ENCODE assay signal across 20 cellular contexts in the genomic region with DNA sequence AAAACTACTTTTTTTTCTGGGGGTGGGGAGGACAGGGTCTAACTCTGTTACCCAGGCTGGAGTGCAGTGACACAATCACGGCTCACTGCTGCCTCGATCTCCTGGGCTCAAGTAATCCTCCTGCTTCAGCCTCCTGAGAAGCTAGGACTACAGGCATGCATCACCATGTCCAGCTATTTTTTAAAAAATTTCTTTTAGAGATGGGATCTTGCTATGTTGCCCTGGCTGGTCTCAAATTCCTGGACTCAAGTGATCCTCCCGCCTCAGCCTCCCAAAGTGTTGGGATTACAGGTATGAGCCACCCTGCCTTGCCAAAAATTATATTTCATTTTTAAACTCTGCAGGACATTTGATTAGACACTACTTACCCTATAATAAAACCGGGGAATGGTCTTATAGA. TPM values are rescaled to one million over a fixed set of nuclear protein-coding genes. Genes with fewer than 3 reads are reported as not detected.
DNase-seq lines count a peak whose midpoint lies in the region; ATAC-seq, FAIRE-seq and TF ChIP-seq lines count a peak whose summit lies in the region.
"Had no signal": no experiment of that assay in that cellular context is flagged by ENCODE, and none has a peak within 500 bp of the region (broad histone marks: within the 10 kb centered on the region; RNA-seq: fewer than 3 reads in every experiment).

No MANE protein-coding gene starts in this region.

- TF ChIP-seq CTCF in IMR-90 (conservative IDR thresholded peaks at IDR 0.05; ENCODE audit: low read depth, low read length) (no peak), HepG2 (CRISPR knock-in tag; IDR thresholded peaks at IDR 0.05) (no peak), osteocyte (IDR thresholded peaks at IDR 0.05) (no peak), mesothelial cell of epicardium (IDR thresholded peaks at IDR 0.05; ENCODE audit: unreplicated experiment) (no peak), tibial nerve (IDR thresholded peaks at IDR 0.05) (no peak), adrenal gland (IDR thresholded peaks at IDR 0.05) (no peak)

- no peak for TF ChIP-seq RAD21 in IMR-90 (IDR thresholded peaks at IDR 0.05; ENCODE audit: low read length)
- no peak for TF ChIP-seq RAD21 in HepG2 (CRISPR knock-in tag; IDR thresholded peaks at IDR 0.05)

- intact Hi-C loops in IMR-90 (cut with micrococcal nuclease) (no loop called here), HepG2 (cut with micrococcal nuclease; ENCODE audit: unreplicated experiment) (no loop called here), adrenal gland (cut with DNase I) (loop anchor here in 1 of 2 donors (10.0 kb wide), 1 partner anchor 131 kb away; a partner anchor contains a TSS)

- no peak overlapping the region for H2BK5ac ChIP-seq in IMR-90 (ENCODE audit: low read depth, low read length, poor library complexity, severe bottlenecking)

- H2AK5ac ChIP-seq in IMR-90 (ENCODE audit: low read depth, low read length): peak overlapping the region; percentile 85; the same call in 1 of the 2 replicates

- H3K4me3 Mint-ChIP-seq in osteocyte (ENCODE audit: unreplicated experiment): no peak overlapping the region
- H3K4me3 Mint-ChIP-seq in mesothelial cell of epicardium: no peak overlapping the region
- H3K4me3 Mint-ChIP-seq: CD8-positive, alpha-beta T cell had no signal

- peaks cover 16% of the 10 kb centered on the region for H3K4me1 ChIP-seq in IMR-90 (ENCODE audit: control insufficient read depth, insufficient read depth, low read length)
- peaks cover 37% of the 10 kb centered on the region for H3K4me1 ChIP-seq in HepG2 (ENCODE audit: insufficient read depth, low read length)
- H3K4me1 ChIP-seq in tibial nerve: peaks cover 0 to 22% (median 5%) of the 10 kb centered on the region in 4 donors
- H3K4me1 ChIP-seq in adrenal gland (replicated peaks in 1 of 2): no peaks in the 10 kb centered on the region

- H3K27me3 Mint-ChIP-seq in osteocyte (ENCODE audit: unreplicated experiment) (no peaks in the 10 kb centered on the region), mesothelial cell of epicardium (ENCODE audit: low read depth) (no peaks in the 10 kb centered on the region)

- no peak overlapping the region for H4K5ac ChIP-seq in IMR-90 (ENCODE audit: low read depth, low read length)

- H3K4me1 Mint-ChIP-seq in osteocyte (ENCODE audit: unreplicated experiment) (peaks cover 17% of the 10 kb centered on the region), mesothelial cell of epicardium (peaks cover 13% of the 10 kb centered on the region)

- in situ Hi-C loops in IMR-90 (cut with MboI; ENCODE audit: low sequenced_read_pairs): no loop called here
- in situ Hi-C loops in HepG2 (cut with HindIII; ENCODE audit: extremely low pct_ligation_motif_present, low pct_unique_long_range_greater_than_20kb): no loop called here

- TF ChIP-seq POLR2A in IMR-90 (IDR thresholded peaks at IDR 0.05; ENCODE audit: low read depth, low read length): no peak
- TF ChIP-seq POLR2A in HepG2 (IDR thresholded peaks at IDR 0.05; ENCODE audit: insufficient read depth in 1 of 2, low read depth in 2 of 2, low read length in 2 of 2): no peak
- no peak for TF ChIP-seq POLR2A in tibial nerve (IDR thresholded peaks at IDR 0.05)
- no peak for TF ChIP-seq POLR2A in adrenal gland (IDR thresholded peaks at IDR 0.05)

- ATAC-seq in IMR-90 (ENCODE audit: low read depth) (no peak), HepG2 (no peak), GM19452 (IDR thresholded peaks at IDR 0.05; ENCODE audit: unreplicated experiment) (no peak)
- ATAC-seq: A549; CD8-positive, alpha-beta T cell had no signal

- no peak overlapping the region for H2BK20ac ChIP-seq in IMR-90 (ENCODE audit: low read depth, low read length)

- no peaks in the 10 kb centered on the region; the same call in 1 of the 2 replicates for H4K20me1 ChIP-seq in IMR-90 (ENCODE audit: insufficient read depth, low read length)
- H4K20me1 ChIP-seq in HepG2 (ENCODE audit: insufficient read depth, low read length): no peaks in the 10 kb centered on the region

- no peak overlapping the region; the same call in 1 of the 2 replicates for H3K27ac ChIP-seq in IMR-90 (ENCODE audit: insufficient read depth, low read length)
- no peak overlapping the region for H3K27ac ChIP-seq in HepG2 (ENCODE audit: extremely low read length, insufficient read depth, low read length)
- H3K27ac ChIP-seq in tibial nerve: no peak overlapping the region
- H3K27ac ChIP-seq in adrenal gland: no peak overlapping the region
- H3K27ac ChIP-seq: A549, GM23248 had no signal

- peaks cover 25% of the 10 kb centered on the region for H3K36me3 ChIP-seq in IMR-90 (ENCODE audit: control insufficient read depth, insufficient read depth, low read length)
- H3K36me3 ChIP-seq in HepG2 (replicated peaks in 1 of 2; ENCODE audit: control insufficient read depth in 1 of 2, insufficient read depth in 2 of 2, low read length in 2 of 2): peaks cover 30 to 47% of the 10 kb centered on the region in 2 experiments
- H3K36me3 ChIP-seq in tibial nerve: peaks cover 0 to 61% (median 17%) of the 10 kb centered on the region in 3 donors
- H3K36me3 ChIP-seq in adrenal gland (replicated peaks in 1 of 2): peaks cover 0 to 40% of the 10 kb centered on the region in 2 donors

- no CpG with 5 or more reads among the region's 4 CpGs for WGBS in IMR-90 (ENCODE audit: extremely low coverage in 2 of 2, insufficient read length in 1 of 2), 2 experiments
- 95% methylated on average over 4 of the region's 4 CpGs for WGBS in HepG2 (ENCODE audit: low lambda C conversion rate)
- WGBS in tibial nerve, 2 donors: 94 to 98% methylated on average over 4 of the region's 4 CpGs
- WGBS in adrenal gland, 4 donors: 92 to 98% (median 97%) methylated on average over 4 of the region's 4 CpGs

- POLR2A ChIA-PET in IMR-90 (lab: Charles Lee; ENCODE audit: unreplicated experiment): no interaction called here
- POLR2A ChIA-PET in HepG2 (lab: Yijun Ruan, JAX): interaction anchor here (0.6 to 0.9 kb wide), 2 partner anchors 25 to 505 kb away, joined by 3 read pairs; no protein-coding TSS in a partner anchor

- H3K23ac ChIP-seq in IMR-90 (ENCODE audit: low read depth, low read length): no peak overlapping the region

- H3K14ac ChIP-seq in IMR-90 (replicated peaks; ENCODE audit: low read depth, low read length): no peak overlapping the region

- peak overlapping the region; percentile 23 for H3K27ac Mint-ChIP-seq in osteocyte (ENCODE audit: unreplicated experiment)
- no peak overlapping the region for H3K27ac Mint-ChIP-seq in mesothelial cell of epicardium
- H3K27ac Mint-ChIP-seq: CD8-positive, alpha-beta T cell had no signal

- H3K9me1 ChIP-seq in IMR-90 (ENCODE audit: insufficient read depth, low read length): peaks cover 15% of the 10 kb centered on the region

- H2BK15ac ChIP-seq in IMR-90 (ENCODE audit: low read depth, low read length): no peak overlapping the region

- no peak overlapping the region for H4K91ac ChIP-seq in IMR-90 (ENCODE audit: insufficient read depth, low read depth, low read length)

- DNase-seq in IMR-90 (no peak), HepG2 (ENCODE audit: low spot score) (no peak), osteocyte (ENCODE audit: extremely low spot score, unreplicated experiment) (no peak), mesothelial cell of epicardium (ENCODE audit: low spot score in 2 of 2, unreplicated experiment in 2 of 2) (no peak), tibial nerve (ENCODE audit: low spot score in 2 of 2) (no peak), adrenal gland (no peak)
- DNase-seq: 8988T; C1 segment of cervical spinal cord; Caco-2; CD8-positive, alpha-beta T cell; DMS153; DND-41; GM23248; H7; HCEC 1CT had no signal

- no peak overlapping the region for H2BK120ac ChIP-seq in IMR-90 (ENCODE audit: low read depth, low read length)

- BruUV-seq in IMR-90 (replicated peaks; lab: Mats Ljungman, UMichigan) (no TSS peak), HepG2 (replicated peaks; lab: Mats Ljungman, UMichigan) (no TSS peak)

- H3K4me2 ChIP-seq in IMR-90 (ENCODE audit: low read depth, low read length): no peak overlapping the region
- no peak overlapping the region for H3K4me2 ChIP-seq in HepG2 (ENCODE audit: low read depth, low read length)
- H3K4me2 ChIP-seq: A549 had no signal

- H2AFZ ChIP-seq in IMR-90 (replicated peaks; ENCODE audit: low read length, poor library complexity) (no peak overlapping the region), HepG2 (ENCODE audit: low read length) (no peak overlapping the region)
- H2AFZ ChIP-seq: GM23248 had no signal

- no peak overlapping the region for H3K56ac ChIP-seq in IMR-90 (ENCODE audit: extremely low read depth, insufficient read depth, low read length)

- H3K18ac ChIP-seq in IMR-90 (ENCODE audit: low read depth, low read length): no peak overlapping the region

- H2AK9ac ChIP-seq in IMR-90 (replicated peaks; ENCODE audit: low read depth, low read length, poor library complexity): no peak overlapping the region

- no peak overlapping the region for H3K4me3 ChIP-seq in IMR-90 (ENCODE audit: insufficient read depth, low read depth, low read length)
- H3K4me3 ChIP-seq in HepG2 (replicated peaks in 1 of 3; ENCODE audit: insufficient read depth in 1 of 3, low read depth in 2 of 3, low read length in 3 of 3): no peak overlapping the region
- no peak overlapping the region for H3K4me3 ChIP-seq in tibial nerve
- no peak overlapping the region for H3K4me3 ChIP-seq in adrenal gland
- H3K4me3 ChIP-seq: A549, GM23248 had no signal

- no peak overlapping the region for H3K9ac ChIP-seq in IMR-90 (ENCODE audit: low read depth, low read length)
- no peak overlapping the region for H3K9ac ChIP-seq in HepG2 (ENCODE audit: insufficient read depth, low read depth, low read length)
- H3K9ac ChIP-seq: GM23248 had no signal

- FAIRE-seq in HepG2 (lab: Jason Lieb, UNC): no peak
- FAIRE-seq: A549, G401.6, GM12892, H1 had no signal

- no peak overlapping the region; a peak in 1 of 4 replicates for H4K8ac ChIP-seq in IMR-90 (ENCODE audit: low read depth in 2 of 2, low read length in 2 of 2)

- H3K36me3 Mint-ChIP-seq in osteocyte (ENCODE audit: unreplicated experiment) (peaks cover 43% of the 10 kb centered on the region), mesothelial cell of epicardium (peaks cover 35% of the 10 kb centered on the region)

- H3K27me3 ChIP-seq in IMR-90 (ENCODE audit: control insufficient read depth, insufficient read depth, low read length): no peaks in the 10 kb centered on the region
- no peaks in the 10 kb centered on the region for H3K27me3 ChIP-seq in HepG2 (ENCODE audit: control insufficient read depth in 1 of 2, insufficient read depth in 2 of 2, low read length in 2 of 2)
- H3K27me3 ChIP-seq in tibial nerve: no peaks in the 10 kb centered on the region
- H3K27me3 ChIP-seq in adrenal gland: no peaks in the 10 kb centered on the region

- dilution Hi-C loops in IMR-90 (cut with HindIII; ENCODE audit: low sequenced_read_pairs, unreplicated experiment): no loop called here

- no peaks in the 10 kb centered on the region for H3K9me3 Mint-ChIP-seq in osteocyte (ENCODE audit: unreplicated experiment)
- peaks cover 12% of the 10 kb centered on the region for H3K9me3 Mint-ChIP-seq in mesothelial cell of epicardium
- H3K9me3 Mint-ChIP-seq: CD8-positive, alpha-beta T cell had no signal

- H3K4ac ChIP-seq in IMR-90 (ENCODE audit: low read depth, low read length): no peak overlapping the region

- H3K9me3 ChIP-seq in IMR-90 (ENCODE audit: control insufficient read depth, insufficient read depth, low read length): peaks cover 5% of the 10 kb centered on the region
- H3K9me3 ChIP-seq in HepG2 (ENCODE audit: low read length): no peaks in the 10 kb centered on the region
- peaks cover 0 to 5% (median 0%) of the 10 kb centered on the region in 4 donors for H3K9me3 ChIP-seq in tibial nerve
- H3K9me3 ChIP-seq in adrenal gland (replicated peaks in 1 of 3): no peaks in the 10 kb centered on the region
- H3K9me3 ChIP-seq: Caco-2 had no signal

- CTCF ChIA-PET in IMR-90 (lab: Yijun Ruan, JAX) (no interaction called here), HepG2 (lab: Yijun Ruan, JAX; ENCODE audit: low intra/inter-chr PET ratio, low total read pairs) (no interaction called here)

- H3K79me2 ChIP-seq in HepG2 (ENCODE audit: insufficient read depth, low read length): peaks cover 20% of the 10 kb centered on the region

- TF ChIP-seq EP300 in HepG2 (IDR thresholded peaks at IDR 0.05; ENCODE audit: low read depth in 2 of 2, low read length in 2 of 2) (no peak), HepG2 (CRISPR knock-in tag; IDR thresholded peaks at IDR 0.05; ENCODE audit: borderline replicate concordance) (no peak), tibial nerve (IDR thresholded peaks at IDR 0.05) (no peak)

- peaks cover 47 to 73% of the 10 kb centered on the region in 2 experiments for H3K79me1 ChIP-seq in IMR-90 (ENCODE audit: low read depth in 1 of 2, low read length in 2 of 2)

RNA-seq across cellular contexts. Expression of a gene that starts 5.5 kb away (rescaled TPM):
- total RNA-seq in IMR-90 (2012; rRNA removed): 17.0 and 31.1 TPM in 2 replicates
- polyA plus RNA-seq in IMR-90 (2012; rRNA removed): 13.0 and 15.9 TPM in 2 replicates
- polyA plus RNA-seq in IMR-90 (2012; cell fraction: cytosol; rRNA removed): 2.2 and 3.3 TPM in 2 replicates
- polyA plus RNA-seq in IMR-90 (2012; cell fraction: nucleus; rRNA removed; ENCODE audit: low replicate concordance): 1.8 and 10.6 TPM in 2 replicates
- 102 and 140 TPM in 2 replicates for total RNA-seq in HepG2 (2016; rRNA removed; fragmentation: Illumina TruSeq; extraction: Trizol)
- total RNA-seq in HepG2 (2016; cell fraction: cytosol; rRNA removed; fragmentation: Illumina TruSeq; extraction: Trizol; ENCODE audit: low read depth): 67.2 and 69.3 TPM in 2 replicates
- total RNA-seq in HepG2 (2016; cell fraction: insoluble cytoplasmic fraction; rRNA removed; fragmentation: Illumina TruSeq; extraction: Trizol): 103 and 132 TPM in 2 replicates
- total RNA-seq in HepG2 (2016; cell fraction: membrane; rRNA removed; fragmentation: Illumina TruSeq; extraction: Trizol): 98.3 and 109 TPM in 2 replicates
- total RNA-seq in HepG2 (2016; cell fraction: nucleus; rRNA removed; fragmentation: Illumina TruSeq; extraction: Trizol): 70.1 and 86.0 TPM in 2 replicates
- 49.5 and 63.4 TPM in 2 replicates for polyA plus RNA-seq in HepG2 (2011; rRNA removed)
- 18.2 and 27.5 TPM in 2 replicates for polyA plus RNA-seq in HepG2 (2011; cell fraction: cytosol; rRNA removed)
- 44.1 and 44.3 TPM in 2 replicates for polyA plus RNA-seq in HepG2 (2011; cell fraction: nucleus; rRNA removed)
- 81.6 and 81.7 TPM in 2 replicates for polyA plus RNA-seq in HepG2 (2012)
- 47.5 and 54.1 TPM in 2 replicates for polyA plus RNA-seq in HepG2 (2016; cell fraction: cytosol; fragmentation: Illumina TruSeq; extraction: Trizol; ENCODE audit: low read depth)
- polyA plus RNA-seq in HepG2 (2016; cell fraction: insoluble cytoplasmic fraction; fragmentation: Illumina TruSeq; extraction: Trizol; ENCODE audit: low read depth): 104 and 106 TPM in 2 replicates
- 73.5 and 78.8 TPM in 2 replicates for polyA plus RNA-seq in HepG2 (2016; cell fraction: membrane; fragmentation: Illumina TruSeq; extraction: Trizol; ENCODE audit: low read depth)
- polyA plus RNA-seq in HepG2 (2016; cell fraction: nucleus; fragmentation: Illumina TruSeq; extraction: Trizol; ENCODE audit: insufficient read depth, low read depth): 113 and 121 TPM in 2 replicates
- 10.0 and 16.5 TPM in 2 replicates for polyA minus RNA-seq in HepG2 (2011; rRNA and poly(A)+ RNA removed; ENCODE audit: low replicate concordance)
- polyA minus RNA-seq in HepG2 (2011; cell fraction: cytosol; rRNA and poly(A)+ RNA removed): 18.3 and 22.6 TPM in 2 replicates
- 63.3 and 75.2 TPM in 2 replicates for polyA minus RNA-seq in HepG2 (2011; cell fraction: nucleus; rRNA and poly(A)+ RNA removed)
- 33.1 and 36.9 TPM in 2 replicates for total RNA-seq in osteocyte
- 24.3 to 25.2 TPM (median 25.2 TPM) in 3 replicates for total RNA-seq in mesothelial cell of epicardium
- total RNA-seq in tibial nerve: 10 to 100 TPM; 14.9 to 29.7 (median 20.2) TPM
- total RNA-seq in adrenal gland: 10 to 100 TPM; 15.6 to 70.5 (median 31.3) TPM
- 10 to 100 TPM; 14.4 to 38.3 (median 31.2) TPM for polyA plus RNA-seq in adrenal gland

RNA-seq across cellular contexts. Expression of a gene that starts 6.1 kb away (rescaled TPM):
- total RNA-seq in IMR-90 (2012; rRNA removed) (41.1 and 50.5 TPM in 2 replicates), HepG2 (2016; rRNA removed; fragmentation: Illumina TruSeq; extraction: Trizol) (88.7 and 131 TPM in 2 replicates), osteocyte (28.3 and 31.1 TPM in 2 replicates), mesothelial cell of epicardium (31.2 to 32.6 TPM (median 31.4 TPM) in 3 replicates), tibial nerve (10 to 100 TPM; 20.5 to 31.2 (median 25.8) TPM), adrenal gland (10 to 100 TPM; 20.0 to 39.7 (median 31.6) TPM)
- polyA plus RNA-seq in IMR-90 (2012; rRNA removed) (18.0 and 19.2 TPM in 2 replicates), HepG2 (2011; rRNA removed) (39.5 and 48.9 TPM in 2 replicates), adrenal gland (10 to 100 TPM in 2 of 3 donors, 1 to 10 TPM in 1; 3.9 to 52.2 (median 11.9) TPM)
- 7.0 and 14.9 TPM in 2 replicates for polyA plus RNA-seq in IMR-90 (2012; cell fraction: cytosol; rRNA removed)
- 12.4 and 42.4 TPM in 2 replicates for polyA plus RNA-seq in IMR-90 (2012; cell fraction: nucleus; rRNA removed; ENCODE audit: low replicate concordance)
- 13.8 and 16.8 TPM in 2 replicates for total RNA-seq in HepG2 (2016; cell fraction: cytosol; rRNA removed; fragmentation: Illumina TruSeq; extraction: Trizol; ENCODE audit: low read depth)
- total RNA-seq in HepG2 (2016; cell fraction: insoluble cytoplasmic fraction; rRNA removed; fragmentation: Illumina TruSeq; extraction: Trizol): 92.4 and 130 TPM in 2 replicates
- total RNA-seq in HepG2 (2016; cell fraction: membrane; rRNA removed; fragmentation: Illumina TruSeq; extraction: Trizol): 35.4 and 42.4 TPM in 2 replicates
- total RNA-seq in HepG2 (2016; cell fraction: nucleus; rRNA removed; fragmentation: Illumina TruSeq; extraction: Trizol): 90.7 and 94.1 TPM in 2 replicates
- polyA plus RNA-seq in HepG2 (2011; cell fraction: cytosol; rRNA removed): 31.7 and 35.0 TPM in 2 replicates
- polyA plus RNA-seq in HepG2 (2011; cell fraction: nucleus; rRNA removed): 48.8 and 58.1 TPM in 2 replicates
- 28.3 and 37.5 TPM in 2 replicates for polyA plus RNA-seq in HepG2 (2012)
- polyA plus RNA-seq in HepG2 (2016; cell fraction: cytosol; fragmentation: Illumina TruSeq; extraction: Trizol; ENCODE audit: low read depth): 19.5 and 19.9 TPM in 2 replicates
- polyA plus RNA-seq in HepG2 (2016; cell fraction: insoluble cytoplasmic fraction; fragmentation: Illumina TruSeq; extraction: Trizol; ENCODE audit: low read depth): 109 and 122 TPM in 2 replicates
- 35.4 and 36.9 TPM in 2 replicates for polyA plus RNA-seq in HepG2 (2016; cell fraction: membrane; fragmentation: Illumina TruSeq; extraction: Trizol; ENCODE audit: low read depth)
- polyA plus RNA-seq in HepG2 (2016; cell fraction: nucleus; fragmentation: Illumina TruSeq; extraction: Trizol; ENCODE audit: insufficient read depth, low read depth): 57.9 and 59.7 TPM in 2 replicates
- polyA minus RNA-seq in HepG2 (2011; rRNA and poly(A)+ RNA removed; ENCODE audit: low replicate concordance): 52.8 and 83.3 TPM in 2 replicates
- polyA minus RNA-seq in HepG2 (2011; cell fraction: cytosol; rRNA and poly(A)+ RNA removed): 20.3 and 21.2 TPM in 2 replicates
- 93.3 and 97.1 TPM in 2 replicates for polyA minus RNA-seq in HepG2 (2011; cell fraction: nucleus; rRNA and poly(A)+ RNA removed)
